In the genomic region with DNA sequence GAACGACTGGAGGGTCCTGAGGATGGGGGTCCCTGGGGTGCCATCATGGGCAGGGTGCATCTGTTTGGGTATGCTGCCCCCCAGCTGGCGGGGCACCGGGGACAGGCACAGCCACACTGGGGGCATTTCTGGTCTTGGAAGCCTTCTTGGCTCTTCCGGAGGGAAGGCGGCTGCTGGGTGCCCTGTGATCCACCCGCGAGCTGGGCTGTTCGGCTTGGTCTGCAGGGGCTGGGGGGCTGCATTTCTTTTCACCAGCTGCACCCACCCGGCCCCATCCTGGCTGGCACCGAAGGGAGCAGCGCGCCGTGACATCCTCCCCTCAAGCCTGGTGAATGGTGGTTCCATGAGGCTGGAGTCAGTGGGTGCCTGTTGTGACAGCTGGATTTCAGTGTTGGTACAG, we compare ENCODE assay signal across 1 cellular context.
TF ChIP-seq lines count a peak whose summit lies in the region.

No MANE protein-coding gene starts in this region.

TF ChIP-seq in HepG2, 621 proteins besides CTCF, POLR2A, EP300 and RAD21:
- TF ChIP-seq, protein P1, sequence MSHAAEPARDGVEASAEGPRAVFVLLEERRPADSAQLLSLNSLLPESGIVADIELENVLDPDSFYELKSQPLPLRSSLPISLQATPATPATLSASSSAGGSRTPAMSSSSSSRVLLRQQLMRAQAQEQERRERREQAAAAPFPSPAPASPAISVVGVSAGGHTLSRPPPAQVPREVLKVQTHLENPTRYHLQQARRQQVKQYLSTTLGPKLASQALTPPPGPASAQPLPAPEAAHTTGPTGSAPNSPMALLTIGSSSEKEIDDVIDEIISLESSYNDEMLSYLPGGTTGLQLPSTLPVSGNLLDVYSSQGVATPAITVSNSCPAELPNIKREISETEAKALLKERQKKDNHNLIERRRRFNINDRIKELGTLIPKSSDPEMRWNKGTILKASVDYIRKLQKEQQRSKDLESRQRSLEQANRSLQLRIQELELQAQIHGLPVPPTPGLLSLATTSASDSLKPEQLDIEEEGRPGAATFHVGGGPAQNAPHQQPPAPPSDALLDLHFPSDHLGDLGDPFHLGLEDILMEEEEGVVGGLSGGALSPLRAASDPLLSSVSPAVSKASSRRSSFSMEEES (CRISPR knock-in tag; IDR thresholded peaks at IDR 0.05) = no peak
- peak; percentile 10 for TF ChIP-seq AGO2 (optimal IDR thresholded peaks at IDR 0.05; ENCODE audit: low read depth, low read length)
